In the genomic region with DNA sequence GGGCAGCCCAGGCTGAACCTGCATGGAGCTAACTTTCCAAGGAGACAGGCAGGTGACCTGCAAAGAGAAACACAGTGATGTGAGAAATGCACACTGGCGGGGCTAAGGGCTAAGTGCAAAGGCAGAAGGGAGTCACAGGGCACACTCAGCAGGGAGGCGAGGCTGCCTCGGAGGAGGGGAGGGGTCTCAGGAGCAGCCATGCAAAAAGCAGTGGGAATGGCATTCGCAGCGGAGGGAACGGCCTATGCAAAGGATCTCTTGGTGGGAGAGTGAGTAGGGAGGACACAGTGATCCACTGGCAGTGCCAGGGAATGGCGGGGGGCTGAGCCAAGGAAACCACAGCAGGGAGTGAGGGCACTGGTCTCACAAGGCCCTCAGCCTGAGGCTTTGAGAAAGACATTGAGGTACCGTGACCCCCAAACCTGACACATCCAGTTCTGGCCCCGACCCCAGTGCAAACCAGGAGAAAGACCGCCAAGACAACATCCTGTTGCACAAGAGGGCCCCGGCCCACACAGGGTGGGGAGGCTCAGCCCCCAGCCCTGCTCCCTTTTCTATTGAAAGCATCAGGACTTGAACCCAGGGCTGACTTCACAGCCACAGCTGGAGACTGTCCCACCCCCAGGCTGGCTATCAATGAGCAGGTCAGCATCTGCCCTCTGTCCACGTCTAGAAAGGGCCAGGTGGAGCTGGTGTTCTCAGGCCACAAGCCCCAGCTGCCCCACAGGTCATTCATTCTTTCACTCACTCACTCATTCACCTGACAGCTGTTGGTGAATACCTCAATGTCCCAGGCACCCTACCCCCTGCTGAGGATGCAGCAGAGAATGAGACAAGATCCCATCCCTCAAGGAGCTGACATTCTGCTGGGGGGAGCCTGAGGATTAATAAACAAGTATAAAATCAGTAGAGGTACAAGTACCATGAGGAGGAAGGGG, we compare ENCODE assay signal across 27 cellular contexts. TPM values are rescaled to one million over a fixed set of nuclear protein-coding genes. Genes with fewer than 3 reads are reported as not detected.
DNase-seq lines count a peak whose midpoint lies in the region; ATAC-seq and TF ChIP-seq lines count a peak whose summit lies in the region.
"Had no signal": no experiment of that assay in that cellular context is flagged by ENCODE, and none has a peak within 500 bp of the region (broad histone marks: within the 10 kb centered on the region; RNA-seq: fewer than 3 reads in every experiment).

No MANE protein-coding gene starts in this region.

- no peaks in the 10 kb centered on the region for H3K9me2 ChIP-seq in GM23338 (ENCODE audit: insufficient read depth)
- H3K9me2 ChIP-seq: SK-N-SH had no signal

- no peaks in the 10 kb centered on the region for H4K20me1 ChIP-seq in GM23338 (replicated peaks; ENCODE audit: insufficient read depth)

- H3K9me3 Mint-ChIP-seq in GM23338: no peaks in the 10 kb centered on the region; the same call in 2 of the 3 replicates
- H3K9me3 Mint-ChIP-seq in activated CD4-positive, alpha-beta memory T cell treated with anti-CD3 and anti-CD28 coated beads for 36 hours: no peaks in the 10 kb centered on the region
- H3K9me3 Mint-ChIP-seq in activated CD4-positive, alpha-beta T cell treated with anti-CD3 and anti-CD28 coated beads for 36 hours (ENCODE audit: low read depth): no peaks in the 10 kb centered on the region
- H3K9me3 Mint-ChIP-seq: activated naive CD8-positive, alpha-beta T cell treated with anti-CD3 and anti-CD28 coated beads, Interleukin-2, amount 50 U/mL, for 24 hours; natural killer cell had no signal

- no peak for TF ChIP-seq EP300 in ovary (IDR thresholded peaks at IDR 0.05)

- H3K4me1 ChIP-seq in ovary (ENCODE audit: insufficient read depth) (peaks cover 35% of the 10 kb centered on the region), GM23338 (ENCODE audit: insufficient read depth) (peaks cover 17% of the 10 kb centered on the region), vagina (no peaks in the 10 kb centered on the region)

- CTCF ChIA-PET in activated CD4-positive, alpha-beta memory T cell treated with anti-CD3 and anti-CD28 coated beads for 36 hours (lab: Charles Lee): interaction anchor here (0.6 to 1.3 kb wide), 3 partner anchors 10 to 330 kb away, joined by 3 to 4 read pairs (median 3); no protein-coding TSS in a partner anchor
- CTCF ChIA-PET in activated CD4-positive, alpha-beta T cell treated with anti-CD3 and anti-CD28 coated beads for 36 hours (lab: Charles Lee): interaction anchor here (0.6 kb wide), 1 partner anchor 221 kb away, joined by 3 read pairs; no protein-coding TSS in a partner anchor

- WGBS in ovary, 3 donors: 70 to 77% (median 74%) methylated on average over 12 of the region's 12 CpGs

- no peak overlapping the region for H3K4me2 ChIP-seq in GM23338
- H3K4me2 ChIP-seq: SK-N-SH had no signal

- no peak for TF ChIP-seq CTCF in ovary (IDR thresholded peaks at IDR 0.05)
- no peak for TF ChIP-seq CTCF in GM23338 (conservative IDR thresholded peaks at IDR 0.05; ENCODE audit: low read depth in 2 of 2)
- TF ChIP-seq CTCF in vagina (IDR thresholded peaks at IDR 0.05): no peak

- H3K27me3 ChIP-seq in ovary (no peaks in the 10 kb centered on the region), GM23338 (ENCODE audit: insufficient read depth) (peaks cover 32% of the 10 kb centered on the region), vagina (no peaks in the 10 kb centered on the region)
- H3K27me3 ChIP-seq: BE2C had no signal

- peaks cover 29% of the 10 kb centered on the region for H3K4me1 Mint-ChIP-seq in GM23338
- no peaks in the 10 kb centered on the region for H3K4me1 Mint-ChIP-seq in activated CD4-positive, alpha-beta memory T cell treated with anti-CD3 and anti-CD28 coated beads for 36 hours (ENCODE audit: low read depth)
- no peaks in the 10 kb centered on the region for H3K4me1 Mint-ChIP-seq in activated CD4-positive, alpha-beta T cell treated with anti-CD3 and anti-CD28 coated beads for 36 hours
- H3K4me1 Mint-ChIP-seq: activated naive CD8-positive, alpha-beta T cell treated with anti-CD3 and anti-CD28 coated beads, Interleukin-2, amount 50 U/mL, for 24 hours had no signal

- 0 out of 2 replicates have a peak, but pooled peaks cover 4% of the 10 kb centered on the region for H3F3A ChIP-seq in GM23338 (replicated peaks; ENCODE audit: low read depth)

- H3K36me3 ChIP-seq in ovary (no peaks in the 10 kb centered on the region), GM23338 (ENCODE audit: insufficient read depth) (no peaks in the 10 kb centered on the region), vagina (no peaks in the 10 kb centered on the region)
- H3K36me3 ChIP-seq: BE2C, thoracic aorta had no signal

- H3K4me3 ChIP-seq in ovary (no peak overlapping the region), GM23338 (no peak overlapping the region), vagina (no peak overlapping the region)
- H3K4me3 ChIP-seq: thoracic aorta had no signal

- DNase-seq in cardiac septum (ENCODE audit: low spot score): peak; percentile 56
- no peak for DNase-seq in Right ventricle myocardium inferior (ENCODE audit: missing footprints)
- DNase-seq in left kidney (ENCODE audit: low read depth, low spot score): peak; percentile 63
- peak; percentile 29 to 52 (median 34) for DNase-seq in ovary
- no peak for DNase-seq in GM23338 (ENCODE audit: low spot score)
- DNase-seq in vagina (ENCODE audit: extremely low spot score in 2 of 2): no peak
- no peak for DNase-seq in activated CD4-positive, alpha-beta memory T cell treated with anti-CD3 and anti-CD28 coated beads for 36 hours
- no peak for DNase-seq in activated CD4-positive, alpha-beta T cell treated with anti-CD3 and anti-CD28 coated beads for 36 hours
- DNase-seq: activated CD4-positive, alpha-beta T cell treated with anti-CD3 and anti-CD28 coated beads, Interleukin-2, amount 50 U/mL, for 4 hours; activated effector memory CD4-positive, alpha-beta T cell treated with Interleukin-2 at 50 U/mL for 16 hours; activated naive CD8-positive, alpha-beta T cell treated with anti-CD3 and anti-CD28 coated beads, Interleukin-2, amount 50 U/mL, for 24 hours; BE2C; COR-L47; GOT3; natural killer cell; NCI-H526; SK-N-SH; small intestine; stimulated activated CD4-positive, alpha-beta T cell treated with anti-CD3 and anti-CD28 coated beads, Interleukin-2, amount 100 ng/mL, for 48 hours; stimulated activated naive CD4-positive, alpha-beta T cell had no signal

- no peaks in the 10 kb centered on the region for H3K79me2 ChIP-seq in GM23338 (replicated peaks; ENCODE audit: insufficient read depth)

- TF ChIP-seq POLR2A in ovary (IDR thresholded peaks at IDR 0.05): no peak
- TF ChIP-seq POLR2A in vagina (IDR thresholded peaks at IDR 0.05): no peak

- H3K9me3 ChIP-seq in ovary: no peaks in the 10 kb centered on the region
- H3K9me3 ChIP-seq in vagina: no peaks in the 10 kb centered on the region
- H3K9me3 ChIP-seq: BE2C, SK-N-SH, thoracic aorta had no signal

- H3K27ac Mint-ChIP-seq in GM23338: no peak overlapping the region
- H3K27ac Mint-ChIP-seq in activated CD4-positive, alpha-beta memory T cell treated with anti-CD3 and anti-CD28 coated beads for 36 hours: no peak overlapping the region
- H3K27ac Mint-ChIP-seq in activated CD4-positive, alpha-beta T cell treated with anti-CD3 and anti-CD28 coated beads for 36 hours: no peak overlapping the region
- H3K27ac Mint-ChIP-seq: activated naive CD8-positive, alpha-beta T cell treated with anti-CD3 and anti-CD28 coated beads, Interleukin-2, amount 50 U/mL, for 24 hours had no signal

- intact Hi-C loops in cardiac septum (cut with DNase I): no loop called here
- intact Hi-C loops in Right ventricle myocardium inferior (cut with DNase I): loop anchor here (10.0 kb wide), 3 partner anchors 105 to 355 kb away; no protein-coding TSS in a partner anchor
- intact Hi-C loops in ovary (cut with DNase I): loop anchor here in 3 of 4 donors (5.0 to 10.0 kb wide), 5 partner anchors 95 to 315 kb away; no protein-coding TSS in a partner anchor
- intact Hi-C loops in vagina (cut with DNase I): loop anchor here (10.0 kb wide), 1 partner anchor 215 kb away; no protein-coding TSS in a partner anchor
- intact Hi-C loops in activated CD4-positive, alpha-beta memory T cell treated with anti-CD3 and anti-CD28 coated beads for 36 hours (cut with micrococcal nuclease): no loop called here
- intact Hi-C loops in activated CD4-positive, alpha-beta T cell treated with anti-CD3 and anti-CD28 coated beads for 36 hours (cut with DNase I, micrococcal nuclease): loop anchor here in 1 of 2 experiments (10.0 kb wide), 1 partner anchor 95 kb away; no protein-coding TSS in a partner anchor

- H3K4me3 Mint-ChIP-seq in GM23338: no peak overlapping the region
- H3K4me3 Mint-ChIP-seq in activated CD4-positive, alpha-beta memory T cell treated with anti-CD3 and anti-CD28 coated beads for 36 hours: no peak overlapping the region
- no peak overlapping the region for H3K4me3 Mint-ChIP-seq in activated CD4-positive, alpha-beta T cell treated with anti-CD3 and anti-CD28 coated beads for 36 hours
- H3K4me3 Mint-ChIP-seq: activated naive CD8-positive, alpha-beta T cell treated with anti-CD3 and anti-CD28 coated beads, Interleukin-2, amount 50 U/mL, for 24 hours; natural killer cell had no signal

- no peaks in the 10 kb centered on the region for H3K36me3 Mint-ChIP-seq in GM23338 (ENCODE audit: low read depth)
- H3K36me3 Mint-ChIP-seq in activated CD4-positive, alpha-beta memory T cell treated with anti-CD3 and anti-CD28 coated beads for 36 hours: no peaks in the 10 kb centered on the region
- H3K36me3 Mint-ChIP-seq in activated CD4-positive, alpha-beta T cell treated with anti-CD3 and anti-CD28 coated beads for 36 hours (ENCODE audit: low read depth): no peaks in the 10 kb centered on the region
- H3K36me3 Mint-ChIP-seq: natural killer cell had no signal

- peaks cover 32% of the 10 kb centered on the region for H3K27me3 Mint-ChIP-seq in GM23338 (ENCODE audit: insufficient read depth, low read depth, poor library complexity)
- peaks cover 9% of the 10 kb centered on the region for H3K27me3 Mint-ChIP-seq in activated CD4-positive, alpha-beta memory T cell treated with anti-CD3 and anti-CD28 coated beads for 36 hours
- H3K27me3 Mint-ChIP-seq in activated CD4-positive, alpha-beta T cell treated with anti-CD3 and anti-CD28 coated beads for 36 hours: no peaks in the 10 kb centered on the region

- POLR2A ChIA-PET in activated CD4-positive, alpha-beta memory T cell treated with anti-CD3 and anti-CD28 coated beads for 36 hours (lab: Charles Lee): no interaction called here
- POLR2A ChIA-PET in activated CD4-positive, alpha-beta T cell treated with anti-CD3 and anti-CD28 coated beads for 36 hours (lab: Charles Lee): no interaction called here

- no peak for ATAC-seq in Right ventricle myocardium inferior
- ATAC-seq in GM23338: no peak
- ATAC-seq in activated CD4-positive, alpha-beta T cell treated with anti-CD3 and anti-CD28 coated beads for 36 hours: no peak
- ATAC-seq: activated naive CD8-positive, alpha-beta T cell treated with anti-CD3 and anti-CD28 coated beads, Interleukin-2, amount 50 U/mL, for 24 hours; natural killer cell had no signal

- H3K27ac ChIP-seq in ovary (peak overlapping the region; percentile 2 to 45), GM23338 (ENCODE audit: low read depth) (no peak overlapping the region), vagina (no peak overlapping the region)
- H3K27ac ChIP-seq: thoracic aorta, VCaP had no signal

- H2AFZ ChIP-seq in GM23338: no peak overlapping the region

RNA-seq across cellular contexts. Expression of a gene that starts 50.7 kb away (rescaled TPM):
- total RNA-seq in cardiac septum (not detected), Right ventricle myocardium inferior (not detected), ovary (under 1 TPM in 1 of 7 donors, not detected in 6; 0.34 TPM), vagina (not detected)
- polyA plus RNA-seq in ovary (not detected), GM23338 (2016; fragmentation: Nextera tagmentation; extraction: Ambion mirVana) (not detected in 2 replicates)
- not detected in 2 replicates for total RNA-seq in GM23338 (2014; rRNA removed; shearing (Covaris generic))
- total RNA-seq in activated CD4-positive, alpha-beta memory T cell treated with anti-CD3 and anti-CD28 coated beads for 36 hours: not detected
- total RNA-seq in activated CD4-positive, alpha-beta T cell treated with anti-CD3 and anti-CD28 coated beads for 36 hours: not detected
- total RNA-seq: A673, Daoy, M059J, natural killer cell, pulmonary artery endothelial cell, RPMI7951, thoracic aorta had no signal
- polyA plus RNA-seq: SK-N-SH, small intestine had no signal

Comparison
In these comparisons a context has a peak if more than half of its experiments do, and no peak if none do; other contexts are left out.
1. DNase-seq: peak in cardiac septum (single experiment), left kidney (single experiment) and ovary (5 of 5); none in Right ventricle myocardium inferior (single experiment), GM23338 (single experiment), vagina (0 of 2), activated CD4-positive, alpha-beta memory T cell treated with anti-CD3 and anti-CD28 coated beads for 36 hours (single experiment) and activated CD4-positive, alpha-beta T cell treated with anti-CD3 and anti-CD28 coated beads for 36 hours (single experiment).
2. intact Hi-C loops: an anchor here in Right ventricle myocardium inferior (10.0 kb wide), ovary (5.0 to 10.0 kb wide) and vagina (10.0 kb wide); none called in cardiac septum and activated CD4-positive, alpha-beta memory T cell treated with anti-CD3 and anti-CD28 coated beads for 36 hours.
3. H3K27ac ChIP-seq: peak in ovary (2 of 2); none in GM23338 (single experiment) and vagina (single experiment).